Comparison of ENCODE assay signal across 6 cellular contexts in genomic region chr22:45373592-45373991, GRCh38. TPM values are rescaled to one million over a fixed set of nuclear protein-coding genes. Genes with fewer than 3 reads are reported as not detected.
"Had no signal": no experiment of that assay in that cellular context is flagged by ENCODE, and none has a peak within 500 bp of the region (broad histone marks: within the 10 kb centered on the region; RNA-seq: fewer than 3 reads in every experiment).

No MANE protein-coding gene starts in this region.

RNA-seq across cellular contexts. Expression of gene SMC1B, which starts 39.8 kb away (rescaled TPM):
- total RNA-seq: GM23248, GM23338, H1, H4, H7, H9 had no signal

RNA-seq across cellular contexts. Expression of gene RIBC2, which starts 39.9 kb away (rescaled TPM):
- total RNA-seq: H4 had no signal
